In genomic region chr5:5066276-5067186, GRCh38 we compare ENCODE assay signal across 18 cellular contexts.
DNase-seq lines count a peak whose midpoint lies in the region; ATAC-seq and TF ChIP-seq lines count a peak whose summit lies in the region.
"Had no signal": no experiment of that assay in that cellular context is flagged by ENCODE, and none has a peak within 500 bp of the region (broad histone marks: within the 10 kb centered on the region; RNA-seq: fewer than 3 reads in every experiment).

No MANE protein-coding gene starts in this region.

- no peak for TF ChIP-seq CTCF in astrocyte of the spinal cord (IDR thresholded peaks at IDR 0.05; ENCODE audit: low read depth, low read length)

- no peak overlapping the region for H3K4me3 Mint-ChIP-seq in natural killer cell treated with Interleukin-12 subunit alpha and Interleukin-12 subunit beta and Interleukin-15 and Interleukin-18, amount 100 ng/mL, for 72 hours
- H3K4me3 Mint-ChIP-seq: CD4-positive, alpha-beta T cell had no signal

- H3K4me1 Mint-ChIP-seq in natural killer cell treated with Interleukin-12 subunit alpha and Interleukin-12 subunit beta and Interleukin-15 and Interleukin-18, amount 100 ng/mL, for 72 hours (ENCODE audit: low read depth in 2 of 2), result no peaks in the 10 kb centered on the region

- no peak overlapping the region for H3K27ac Mint-ChIP-seq in natural killer cell treated with Interleukin-12 subunit alpha and Interleukin-12 subunit beta and Interleukin-15 and Interleukin-18, amount 100 ng/mL, for 72 hours
- H3K27ac Mint-ChIP-seq: activated naive CD4-positive, alpha-beta T cell treated with anti-CD3 and anti-CD28 coated beads, Interleukin-2, amount 50 U/mL, for 72 hours; CD4-positive, alpha-beta T cell had no signal

- H3K27me3 Mint-ChIP-seq in natural killer cell treated with Interleukin-12 subunit alpha and Interleukin-12 subunit beta and Interleukin-15 and Interleukin-18, amount 100 ng/mL, for 72 hours, result no peaks in the 10 kb centered on the region
- H3K27me3 Mint-ChIP-seq: CD4-positive, alpha-beta T cell had no signal

- ATAC-seq in GM18508 (IDR thresholded peaks at IDR 0.05; ENCODE audit: insufficient read depth, unreplicated experiment) (peak; percentile 56), HG02678 (IDR thresholded peaks at IDR 0.05; ENCODE audit: unreplicated experiment) (peak; percentile 51)
- ATAC-seq in natural killer cell treated with Interleukin-12 subunit alpha and Interleukin-12 subunit beta and Interleukin-15 and Interleukin-18, amount 100 ng/mL, for 72 hours, result no peak
- ATAC-seq: activated CD4-positive, CD25-positive, alpha-beta regulatory T cell treated with anti-CD3 and anti-CD28 coated beads, Interleukin-2, amount 50 U/mL, for 24 hours; activated naive CD4-positive, alpha-beta T cell treated with anti-CD3 and anti-CD28 coated beads, Interleukin-2, amount 50 U/mL, for 72 hours; PC-3 had no signal

- no peak overlapping the region for H3K4me3 ChIP-seq in astrocyte of the spinal cord (ENCODE audit: low read depth, low read length)
- H3K4me3 ChIP-seq: skin epidermis had no signal

- H3K9me3 Mint-ChIP-seq in natural killer cell treated with Interleukin-12 subunit alpha and Interleukin-12 subunit beta and Interleukin-15 and Interleukin-18, amount 100 ng/mL, for 72 hours, result peaks cover 9% of the 10 kb centered on the region

- no peaks in the 10 kb centered on the region for H3K36me3 Mint-ChIP-seq in natural killer cell treated with Interleukin-12 subunit alpha and Interleukin-12 subunit beta and Interleukin-15 and Interleukin-18, amount 100 ng/mL, for 72 hours
- H3K36me3 Mint-ChIP-seq: activated naive CD4-positive, alpha-beta T cell treated with anti-CD3 and anti-CD28 coated beads, Interleukin-2, amount 50 U/mL, for 72 hours had no signal

- in situ Hi-C loops in astrocyte of the spinal cord (cut with HindIII; ENCODE audit: low sequenced_read_pairs), result no loop called here

- DNase-seq in astrocyte of the spinal cord (ENCODE audit: low read depth, low spot score), result peak; percentile 30
- DNase-seq in renal cortical epithelial cell (ENCODE audit: low read depth), result peak; percentile 75
- DNase-seq in NCI-H2081 treated with DMSO at 0.1 percent for 48 hours (lab: John Stamatoyannopoulos, UW), result no peak
- DNase-seq in medulla oblongata (ENCODE audit: extremely low spot score), result no peak
- no peak for DNase-seq in NCI-H774 (lab: John Stamatoyannopoulos, UW)
- DNase-seq in natural killer cell treated with Interleukin-12 subunit alpha and Interleukin-12 subunit beta and Interleukin-15 and Interleukin-18, amount 100 ng/mL, for 72 hours (ENCODE audit: low spot score), result no peak
- DNase-seq: CD4-positive, alpha-beta T cell; cerebellar nuclear complex; erythroblast; NCI-H1048; NCI-H345; occipital lobe; PC-3 had no signal

Comparison
In these comparisons a context has a peak if more than half of its experiments do, and no peak if none do; other contexts are left out.
1. ATAC-seq: peak in GM18508 (single experiment) and HG02678 (single experiment); none in natural killer cell treated with Interleukin-12 subunit alpha and Interleukin-12 subunit beta and Interleukin-15 and Interleukin-18, amount 100 ng/mL, for 72 hours (0 of 2).
2. DNase-seq: peak in astrocyte of the spinal cord (single experiment) and renal cortical epithelial cell (single experiment); none in NCI-H2081 treated with DMSO at 0.1 percent for 48 hours (single experiment), medulla oblongata (single experiment), NCI-H774 (single experiment) and natural killer cell treated with Interleukin-12 subunit alpha and Interleukin-12 subunit beta and Interleukin-15 and Interleukin-18, amount 100 ng/mL, for 72 hours (single experiment).